32 cellular contexts compared by ENCODE assay signal in the genomic region with DNA sequence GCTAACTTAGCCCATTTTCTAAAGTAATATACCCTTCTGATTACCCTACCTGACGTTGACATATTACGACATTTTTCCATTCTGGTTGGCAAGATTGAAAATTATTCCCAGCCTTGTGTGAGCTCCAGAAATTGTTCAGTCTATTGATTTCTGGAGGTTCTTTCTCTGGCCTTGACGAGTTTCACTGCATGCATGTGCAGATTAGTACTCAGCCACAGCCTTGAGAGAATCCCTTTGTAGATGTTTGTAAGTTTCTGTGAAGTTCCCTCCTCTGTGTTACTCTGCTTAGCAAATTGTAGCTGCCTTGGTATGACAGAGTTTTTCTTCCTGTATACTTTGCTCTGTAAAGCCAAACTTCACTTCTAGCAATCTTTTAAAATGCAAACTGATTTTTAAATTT. TPM values are rescaled to one million over a fixed set of nuclear protein-coding genes. Genes with fewer than 3 reads are reported as not detected.
"Had no signal": no experiment of that assay in that cellular context is flagged by ENCODE, and none has a peak within 500 bp of the region (broad histone marks: within the 10 kb centered on the region; RNA-seq: fewer than 3 reads in every experiment).

No MANE protein-coding gene starts in this region.

- DNase-seq: activated B cell treated with CpG ODN at 0.5 μM for 24 hours; activated CD4-positive, alpha-beta memory T cell treated with anti-CD3 and anti-CD28 coated beads for 36 hours; activated CD4-positive, alpha-beta T cell treated with anti-CD3 and anti-CD28 coated beads for 4 hours; activated CD4-positive, alpha-beta T cell treated with anti-CD3 and anti-CD28 coated beads, Interleukin-2, amount 10 ng/mL, durations not matched to agents 24 days and 14 days; activated CD4-positive, alpha-beta T cell treated with anti-CD3 and anti-CD28 coated beads, Interleukin-2, amount 50 U/mL, for 1 hour; activated CD4-positive, alpha-beta T cell treated with anti-CD3 and anti-CD28 coated beads, Interleukin-2, amount 50 U/mL, for 4 hours; activated CD4-positive, CD25-positive, alpha-beta regulatory T cell treated with anti-CD3 and anti-CD28 coated beads, Interleukin-2, amount 50 U/mL, for 72 hours; activated CD8-positive, alpha-beta memory T cell treated with anti-CD3 and anti-CD28 coated beads, Interleukin-2, amount 50 U/mL, for 4 hours; activated CD8-positive, alpha-beta T cell treated with anti-CD3 and anti-CD28 coated beads for 36 hours; activated effector memory CD4-positive, alpha-beta T cell treated with anti-CD3 and anti-CD28 coated beads, Interleukin-2, amount 50 U/mL, for 16 hours; activated gamma-delta T cell treated with Interleukin-2 at 50 U/mL for 16 hours; activated naive CD4-positive, alpha-beta T cell; activated naive CD4-positive, alpha-beta T cell treated with anti-CD3 and anti-CD28 coated beads for 36 hours; activated naive CD4-positive, alpha-beta T cell treated with anti-CD3 and anti-CD28 coated beads, Interleukin-2, amount 50 U/mL, for 16 hours; activated naive CD8-positive, alpha-beta T cell treated with anti-CD3 and anti-CD28 coated beads for 36 hours; activated T-cell treated with anti-CD3 and anti-CD28 coated beads for 4 hours; activated T-cell treated with anti-CD3 and anti-CD28 coated beads, Interleukin-2, amount 50 U/mL, for 1 hour; activated T-cell treated with anti-CD3 and anti-CD28 coated beads, Interleukin-2, amount 50 U/mL, for 4 hours; activated T-cell treated with anti-CD3 and anti-CD28 coated beads, Interleukin-2, amount 50 U/mL, for 72 hours; amygdala; anterior cingulate cortex; brain microvascular endothelial cell; central memory CD4-positive, alpha-beta T cell; T-helper 1 cell; T-helper 2 cell; T-helper 9 cell had no signal

- FAIRE-seq: TTC549 had no signal

- H3K27me3 ChIP-seq: ascending aorta, brain microvascular endothelial cell, breast epithelium had no signal

- H3K27ac ChIP-seq: ascending aorta, brain microvascular endothelial cell, breast epithelium, VCaP had no signal

- H3K4me3 ChIP-seq: ascending aorta, breast epithelium had no signal

- H3K4me1 ChIP-seq: ascending aorta, breast epithelium had no signal

- ATAC-seq: activated CD8-positive, alpha-beta T cell treated with anti-CD3 and anti-CD28 coated beads for 36 hours; activated naive CD4-positive, alpha-beta T cell treated with anti-CD3 and anti-CD28 coated beads, Interleukin-2, amount 50 U/mL, for 72 hours; activated T-cell treated with anti-CD3 and anti-CD28 coated beads, Interleukin-2, amount 50 U/mL, for 4 hours; activated T-cell treated with anti-CD3 and anti-CD28 coated beads, Interleukin-2, amount 50 U/mL, for 72 hours; activated T-helper 17 cell treated with anti-CD3 and anti-CD28 coated beads, Interleukin-2, amount 50 U/mL, for 72 hours had no signal

- H3K36me3 ChIP-seq: ascending aorta, brain microvascular endothelial cell, breast epithelium had no signal

- H3K9me3 ChIP-seq: ascending aorta, breast epithelium had no signal

RNA-seq across cellular contexts. Expression of gene PATL2, which starts 52.7 kb away (rescaled TPM):
- total RNA-seq: ascending aorta had no signal
